Comparison of ENCODE assay signal across 8 cellular contexts in genomic region chr2:25228848-25229674, GRCh38.
DNase-seq lines count a peak whose midpoint lies in the region; ATAC-seq, FAIRE-seq and TF ChIP-seq lines count a peak whose summit lies in the region.

No MANE protein-coding gene starts in this region.

- H3K4me1 ChIP-seq in osteoblast (ENCODE audit: insufficient read depth, low read length), result peaks cover 20% of the 10 kb centered on the region

- no peaks in the 10 kb centered on the region for H3K9me3 ChIP-seq in osteoblast (ENCODE audit: low read depth, low read length)

- no peak overlapping the region for H3K27ac Mint-ChIP-seq in activated CD4-positive, alpha-beta memory T cell treated with anti-CD3 and anti-CD28 coated beads, Interleukin-2, amount 10 ng/mL, durations not matched to agents 7 days and 5 days

- peak; percentile 71 for TF ChIP-seq CTCF in osteoblast (IDR thresholded peaks at IDR 0.05; ENCODE audit: extremely low read depth, low read depth, low read length)

- H3K36me3 ChIP-seq in osteoblast (ENCODE audit: insufficient read depth, low read length), result peaks cover 11% of the 10 kb centered on the region

- no peak overlapping the region for H3K4me3 Mint-ChIP-seq in activated CD4-positive, alpha-beta memory T cell treated with anti-CD3 and anti-CD28 coated beads, Interleukin-2, amount 10 ng/mL, durations not matched to agents 7 days and 5 days

- no peak overlapping the region for H2AFZ ChIP-seq in osteoblast (ENCODE audit: low read length)

- POLR2A ChIA-PET in activated CD4-positive, alpha-beta memory T cell treated with anti-CD3 and anti-CD28 coated beads, Interleukin-2, amount 10 ng/mL, durations not matched to agents 7 days and 5 days (lab: Charles Lee), result no interaction called here

- H3K4me2 ChIP-seq in osteoblast (ENCODE audit: insufficient read depth, low read length), result peak overlapping the region; percentile 75

- H3K4me1 Mint-ChIP-seq in activated CD4-positive, alpha-beta memory T cell treated with anti-CD3 and anti-CD28 coated beads, Interleukin-2, amount 10 ng/mL, durations not matched to agents 7 days and 5 days, result peaks cover 18% of the 10 kb centered on the region

- no peaks in the 10 kb centered on the region for H3K79me2 ChIP-seq in osteoblast (ENCODE audit: insufficient read depth, low read length)

- H3K27ac ChIP-seq in osteoblast (ENCODE audit: low read depth, low read length), result peak overlapping the region; percentile 15

- DNase-seq in DMS 273 (lab: John Stamatoyannopoulos, UW; ENCODE audit: unreplicated experiment) (peak; percentile 96), HCEC 1CT (peak; percentile 75), NCI-H446 (lab: John Stamatoyannopoulos, UW) (peak; percentile 56 to 84), frontal cortex (ENCODE audit: low spot score in 2 of 2) (peak; percentile 52 to 78), osteoblast (ENCODE audit: insufficient read length, low spot score, missing footprints) (peak; percentile 97)
- DNase-seq in activated CD4-positive, alpha-beta memory T cell treated with anti-CD3 and anti-CD28 coated beads, Interleukin-2, amount 10 ng/mL, durations not matched to agents 7 days and 5 days, result peak; percentile 28

- CTCF ChIA-PET in activated CD4-positive, alpha-beta memory T cell treated with anti-CD3 and anti-CD28 coated beads, Interleukin-2, amount 10 ng/mL, durations not matched to agents 7 days and 5 days (lab: Charles Lee), result interaction anchor here (0.7 to 1.3 kb wide), 5 partner anchors 10 to 42 kb away, joined by 3 to 7 read pairs (median 3); no protein-coding TSS in a partner anchor

- no peaks in the 10 kb centered on the region for H3K27me3 ChIP-seq in osteoblast (ENCODE audit: insufficient read depth, low read length)

- H3K27me3 Mint-ChIP-seq in activated CD4-positive, alpha-beta memory T cell treated with anti-CD3 and anti-CD28 coated beads, Interleukin-2, amount 10 ng/mL, durations not matched to agents 7 days and 5 days, result no peaks in the 10 kb centered on the region

- no peaks in the 10 kb centered on the region for H3K9me3 Mint-ChIP-seq in activated CD4-positive, alpha-beta memory T cell treated with anti-CD3 and anti-CD28 coated beads, Interleukin-2, amount 10 ng/mL, durations not matched to agents 7 days and 5 days

- H4K20me1 ChIP-seq in osteoblast (ENCODE audit: insufficient read depth, low read length), result no peaks in the 10 kb centered on the region

- ATAC-seq in GM21717 (IDR thresholded peaks at IDR 0.05; ENCODE audit: unreplicated experiment) (no peak), GM21381 (IDR thresholded peaks at IDR 0.05; ENCODE audit: unreplicated experiment) (no peak)

- FAIRE-seq in frontal cortex (lab: Jason Lieb, UNC), result no peak

- peak overlapping the region; percentile 52 for H3K4me3 ChIP-seq in osteoblast (ENCODE audit: insufficient read depth, low read length)

- H3K36me3 Mint-ChIP-seq in activated CD4-positive, alpha-beta memory T cell treated with anti-CD3 and anti-CD28 coated beads, Interleukin-2, amount 10 ng/mL, durations not matched to agents 7 days and 5 days (ENCODE audit: low read depth), result peaks cover 8% of the 10 kb centered on the region

Comparison
In these comparisons a context has a peak if more than half of its experiments do, and no peak if none do; other contexts are left out.
1. DNase-seq: peak in every context shown above with its lines; median percentile 97 in osteoblast; 96 in DMS 273; 75 in HCEC 1CT; 70 in NCI-H446; 65 in frontal cortex; 28 in activated CD4-positive, alpha-beta memory T cell treated with anti-CD3 and anti-CD28 coated beads, Interleukin-2, amount 10 ng/mL, durations not matched to agents 7 days and 5 days.